10 cellular contexts compared by ENCODE assay signal in genomic region chr6:8539446-8539845, GRCh38.
A peak's percentile ranks its signal among the peaks of the same experiment; 100 is the strongest.
DNase-seq lines count a peak whose midpoint lies in the region; ATAC-seq, FAIRE-seq and TF ChIP-seq lines count a peak whose summit lies in the region.
"Had no signal": no experiment of that assay in that cellular context is flagged by ENCODE, and none has a peak within 500 bp of the region (broad histone marks: within the 10 kb centered on the region; RNA-seq: fewer than 3 reads in every experiment).

No MANE protein-coding gene starts in this region.

- ATAC-seq in GM21526 (IDR thresholded peaks at IDR 0.05; ENCODE audit: low FRiP score, unreplicated experiment), result peak; percentile 65
- no peak for ATAC-seq in GM19023 (IDR thresholded peaks at IDR 0.05; ENCODE audit: unreplicated experiment)
- ATAC-seq in GM18505 (IDR thresholded peaks at IDR 0.05; ENCODE audit: unreplicated experiment), result no peak

- H3K4me2 ChIP-seq in H1 (ENCODE audit: insufficient read depth in 1 of 2, low read depth in 2 of 2, low read length in 2 of 2), result no peak overlapping the region

- CTCF ChIA-PET in H1 (lab: Charles Lee; ENCODE audit: partially characterized antibody), result interaction anchor here (1.0 to 4.1 kb wide), 4 partner anchors 11 to 443 kb away, joined by 3 to 22 read pairs (median 4); no protein-coding TSS in a partner anchor

- no peak overlapping the region for H2BK15ac ChIP-seq in H1 (ENCODE audit: low read length)

- peaks cover 8 to 9% of the 10 kb centered on the region in 2 experiments; a peak in 2 of 4 replicates for H3K9me3 ChIP-seq in H1 (ENCODE audit: insufficient read depth in 2 of 2, low read depth in 1 of 2, low read length in 1 of 2)
- peaks cover 0 to 13% of the 10 kb centered on the region in 2 donors for H3K9me3 ChIP-seq in kidney (ENCODE audit: control insufficient read depth in 1 of 2, low read length in 2 of 2)
- peaks cover 0 to 9% of the 10 kb centered on the region in 2 donors for H3K9me3 ChIP-seq in uterus

- TF ChIP-seq POLR2A in H1 (IDR thresholded peaks at IDR 0.05; ENCODE audit: control extremely low read depth in 1 of 2, low read depth in 2 of 2, low read length in 2 of 2) (no peak), uterus (IDR thresholded peaks at IDR 0.05) (no peak), GM18505 (IDR thresholded peaks at IDR 0.05; ENCODE audit: borderline replicate concordance, extremely low read depth, insufficient read depth, insufficient read length) (no peak)

- no peak overlapping the region for H4K5ac ChIP-seq in H1 (ENCODE audit: insufficient read length, low read depth, low read length)

- peak in 1 of 2 experiments; percentile 61 for TF ChIP-seq RAD21 in H1 (IDR thresholded peaks at IDR 0.05 in 1 of 2, conservative IDR thresholded peaks at IDR 0.05 in 1 of 2; ENCODE audit: low read depth in 2 of 2, low read length in 2 of 2)

- no peak overlapping the region for H2BK5ac ChIP-seq in H1 (ENCODE audit: low read depth, low read length)

- no peak overlapping the region for H3K4ac ChIP-seq in H1 (replicated peaks; ENCODE audit: insufficient read length, low read depth, low read length)

- TF ChIP-seq EP300 in H1 (IDR thresholded peaks at IDR 0.05; ENCODE audit: borderline replicate concordance in 1 of 2, low read depth in 2 of 2, low read length in 2 of 2), result no peak

- H3K79me1 ChIP-seq in H1 (ENCODE audit: low read depth, low read length), result no peaks in the 10 kb centered on the region

- POLR2A ChIA-PET in H1 (lab: Charles Lee; ENCODE audit: partially characterized antibody), result no interaction called here

- TF ChIP-seq CTCF in 22Rv1 (IDR thresholded peaks at IDR 0.05) (peak; percentile 53), H1 (IDR thresholded peaks at IDR 0.05; ENCODE audit: control extremely low read depth in 1 of 3, insufficient read depth in 1 of 3, low read depth in 1 of 3, low read length in 3 of 3) (peak in 2 of 3 experiments; percentile 17 to 24; a peak in 2 of 4 replicates), kidney (IDR thresholded peaks at IDR 0.05; ENCODE audit: borderline replicate concordance, extremely low read depth, insufficient read depth) (no peak), uterus (IDR thresholded peaks at IDR 0.05) (no peak)

- no peaks in the 10 kb centered on the region for H3K27me3 ChIP-seq in H1 (replicated peaks in 1 of 4; ENCODE audit: control insufficient read depth in 3 of 4, extremely low read depth in 1 of 4, insufficient read depth in 3 of 4, low read length in 3 of 4)
- H3K27me3 ChIP-seq in uterus, result no peaks in the 10 kb centered on the region

- H2AFZ ChIP-seq in H1 (ENCODE audit: low read length), result no peak overlapping the region

- no peak overlapping the region for H2BK12ac ChIP-seq in H1 (ENCODE audit: low read depth, low read length)

- no peak overlapping the region for H4K91ac ChIP-seq in H1 (replicated peaks; ENCODE audit: insufficient read length, low read length)

- H3K36me3 ChIP-seq in H1 (ENCODE audit: control insufficient read depth in 2 of 4, insufficient read depth in 4 of 4, low read length in 3 of 4) (no peaks in the 10 kb centered on the region), kidney (ENCODE audit: control insufficient read depth in 1 of 2, insufficient read depth in 2 of 2, low read length in 2 of 2) (no peaks in the 10 kb centered on the region), uterus (no peaks in the 10 kb centered on the region)

- no peak overlapping the region for H3K56ac ChIP-seq in H1 (replicated peaks; ENCODE audit: insufficient read length, low read depth, low read length)

- no peak overlapping the region for H3K27ac ChIP-seq in 22Rv1
- H3K27ac ChIP-seq in H1 (ENCODE audit: low read depth, low read length), result no peak overlapping the region
- H3K27ac ChIP-seq in kidney (ENCODE audit: low read depth in 2 of 2, low read length in 2 of 2), result no peak overlapping the region
- H3K27ac ChIP-seq in uterus, result no peak overlapping the region

- no peaks in the 10 kb centered on the region for H4K20me1 ChIP-seq in H1 (replicated peaks in 1 of 2; ENCODE audit: control insufficient read depth in 1 of 2, insufficient read depth in 2 of 2, low read length in 2 of 2)

- no peak overlapping the region for H4K8ac ChIP-seq in H1 (ENCODE audit: extremely low read depth, insufficient read depth, low read length)

- H2AK5ac ChIP-seq in H1 (ENCODE audit: low read depth, low read length), result no peak overlapping the region

- intact Hi-C loops in kidney (cut with DNase I) (no loop called here), uterus (cut with DNase I; ENCODE audit: low total_unique reads) (no loop called here)

- H3K4me3 ChIP-seq in H1 (ENCODE audit: extremely low read depth in 1 of 4, insufficient read depth in 2 of 4, low read depth in 3 of 4, low read length in 4 of 4) (no peak overlapping the region), kidney (ENCODE audit: low read length in 2 of 2) (no peak overlapping the region), uterus (no peak overlapping the region)

- H3K9ac ChIP-seq in H1 (replicated peaks in 1 of 4; ENCODE audit: extremely low read depth in 1 of 4, low read depth in 3 of 4, low read length in 3 of 4) (no peak overlapping the region), kidney (ENCODE audit: low read length in 2 of 2) (no peak overlapping the region)

- H3K23ac ChIP-seq in H1 (ENCODE audit: insufficient read length), result no peak overlapping the region

- no peaks in the 10 kb centered on the region for H3K4me1 ChIP-seq in H1 (replicated peaks in 1 of 4; ENCODE audit: control insufficient read depth in 3 of 4, insufficient read depth in 4 of 4, low read length in 3 of 4)
- no peaks in the 10 kb centered on the region for H3K4me1 ChIP-seq in kidney (ENCODE audit: control insufficient read depth in 1 of 2, insufficient read depth in 1 of 2, low read depth in 1 of 2, low read length in 2 of 2)
- no peaks in the 10 kb centered on the region for H3K4me1 ChIP-seq in uterus

- H2BK120ac ChIP-seq in H1 (replicated peaks; ENCODE audit: low read depth, low read length), result no peak overlapping the region

- H3K23me2 ChIP-seq in H1 (ENCODE audit: low read depth, low read length), result no peaks in the 10 kb centered on the region

- FAIRE-seq in H1 (lab: Jason Lieb, UNC) (no peak), kidney (lab: Jason Lieb, UNC) (no peak)

- H3K18ac ChIP-seq in H1 (ENCODE audit: extremely low read depth, low read length), result no peak overlapping the region

- H3K14ac ChIP-seq in H1 (ENCODE audit: insufficient read length), result no peak overlapping the region

- DNase-seq in NCI-H82 treated with DMSO at 0.1 percent for 48 hours (lab: John Stamatoyannopoulos, UW; ENCODE audit: unreplicated experiment), result peak; percentile 9
- DNase-seq in H1 (ENCODE audit: low read depth in 1 of 2, low spot score in 2 of 2), result no peak
- DNase-seq in kidney, result no peak
- DNase-seq in uterus, result no peak
- DNase-seq: activated B cell treated with CpG ODN at 0.5 μM for 24 hours; CD4-positive, CD25-positive, alpha-beta regulatory T cell had no signal

- H2BK20ac ChIP-seq in H1 (ENCODE audit: low read length), result no peak overlapping the region

- H3K79me2 ChIP-seq in H1 (ENCODE audit: control insufficient read depth in 1 of 2, insufficient read depth in 2 of 2, low read length in 2 of 2), result no peaks in the 10 kb centered on the region

TF ChIP-seq in H1, 55 proteins besides CTCF, POLR2A, EP300 and RAD21:
- TF ChIP-seq HDAC2 (IDR thresholded peaks at IDR 0.05; ENCODE audit: borderline replicate concordance in 1 of 2, low read depth in 2 of 2, low read length in 2 of 2) (no peak), CEBPB (IDR thresholded peaks at IDR 0.05; ENCODE audit: low read depth, low read length) (no peak), PHF8 (conservative IDR thresholded peaks at IDR 0.05; ENCODE audit: low read depth, low read length) (no peak), FOSL1 (IDR thresholded peaks at IDR 0.05; ENCODE audit: insufficient read depth, low read depth, low read length) (no peak), TAF7 (optimal IDR thresholded peaks at IDR 0.05; ENCODE audit: borderline replicate concordance, low read depth, low read length) (no peak), JUND (IDR thresholded peaks at IDR 0.05; ENCODE audit: low read length) (no peak), RNF2 (IDR thresholded peaks at IDR 0.05; ENCODE audit: borderline replicate concordance, low read depth, low read length, missing control alignments, poor library complexity, severe bottlenecking) (no peak), JUN (IDR thresholded peaks at IDR 0.05; ENCODE audit: low read depth, low read length) (no peak), SIN3A (conservative IDR thresholded peaks at IDR 0.05 in 1 of 2, IDR thresholded peaks at IDR 0.05 in 1 of 2; ENCODE audit: low read depth in 1 of 2, low read length in 2 of 2) (no peak)

Comparison
In these comparisons a context has a peak if more than half of its experiments do, and no peak if none do; other contexts are left out.
1. CTCF ChIP-seq: peak in 22Rv1 (single experiment) and H1 (2 of 3); none in kidney (single experiment) and uterus (0 of 4).